Comparison of ENCODE assay signal across 20 cellular contexts in the genomic region with DNA sequence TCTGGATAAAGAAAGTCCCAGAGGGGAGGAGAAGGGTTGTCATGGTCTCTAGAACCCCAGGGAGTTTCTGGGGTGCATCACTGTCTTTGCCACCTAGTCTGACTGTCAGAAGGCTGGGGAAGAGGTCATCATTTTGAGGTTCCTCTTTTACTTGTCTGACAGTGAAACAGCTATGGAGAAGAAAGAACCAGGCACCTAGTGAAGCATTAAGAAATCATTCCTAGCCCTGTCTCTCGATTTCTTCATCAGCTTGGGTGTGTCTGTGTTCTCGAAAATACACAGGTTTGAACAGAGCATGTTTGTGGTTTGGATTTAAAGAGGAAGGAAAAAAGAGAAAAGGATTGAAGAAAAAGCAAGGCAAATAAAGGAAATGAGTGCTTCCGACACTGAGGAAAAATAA.
A peak's percentile ranks its signal among the peaks of the same experiment; 100 is the strongest.
DNase-seq lines count a peak whose midpoint lies in the region; ATAC-seq and TF ChIP-seq lines count a peak whose summit lies in the region.
"Had no signal": no experiment of that assay in that cellular context is flagged by ENCODE, and none has a peak within 500 bp of the region (broad histone marks: within the 10 kb centered on the region; RNA-seq: fewer than 3 reads in every experiment).

No MANE protein-coding gene starts in this region.

- in situ Hi-C loops in mammary epithelial cell (cut with MboI; ENCODE audit: low sequenced_read_pairs in 2 of 2): loop anchor here in 1 of 2 donors (25.0 kb wide), 3 partner anchors 542 to 1092 kb away; no protein-coding TSS in a partner anchor

- peak overlapping the region; percentile 64 for H2AFZ ChIP-seq in mammary epithelial cell (ENCODE audit: low read depth, low read length)

- peak overlapping the region; percentile 63 for H3K9ac ChIP-seq in mammary epithelial cell (ENCODE audit: insufficient read depth, low read length)

- no peak overlapping the region for H3K4me3 ChIP-seq in breast epithelium
- H3K4me3 ChIP-seq in mammary epithelial cell (replicated peaks in 1 of 3; ENCODE audit: insufficient read depth in 1 of 3, low read depth in 2 of 3, low read length in 3 of 3): no peak overlapping the region
- H3K4me3 ChIP-seq in left lung: no peak overlapping the region
- H3K4me3 ChIP-seq in urinary bladder (ENCODE audit: low read depth, low read length): no peak overlapping the region
- H3K4me3 ChIP-seq: coronary artery had no signal

- no peak for TF ChIP-seq POLR2A in breast epithelium (IDR thresholded peaks at IDR 0.05)

- H3K4me3 Mint-ChIP-seq in MCF 10A (ENCODE audit: unreplicated experiment): peak overlapping the region; percentile 60
- H3K4me3 Mint-ChIP-seq: activated naive CD4-positive, alpha-beta T cell treated with anti-CD3 and anti-CD28 coated beads for 36 hours; CD4-positive, alpha-beta T cell; stimulated activated naive CD8-positive, alpha-beta T cell treated with anti-CD3 and anti-CD28 coated beads, Interleukin-15, Interleukin-2, amounts not matched to agents 100 ng/mL and 50 ng/mL, for 24 hours had no signal

- POLR2A ChIA-PET in MCF 10A (lab: Yijun Ruan, JAX): interaction anchor here (0.6 to 17.1 kb wide), 19 partner anchors 9 to 550 kb away, joined by 3 to 439 read pairs (median 8); a partner anchor contains a TSS

- intact Hi-C loops in MCF 10A (cut with micrococcal nuclease) (loop anchor here (1.0 to 5.0 kb wide), 5 partner anchors 24 to 732 kb away; no protein-coding TSS in a partner anchor), breast epithelium (cut with DNase I; ENCODE audit: low total_unique reads) (no loop called here), mammary epithelial cell (cut with micrococcal nuclease) (loop anchor here (1.0 to 2.0 kb wide), 2 partner anchors 24 to 38 kb away; no protein-coding TSS in a partner anchor), left lung (cut with DNase I) (no loop called here)

- WGBS in mammary epithelial cell (ENCODE audit: low coverage, missing lambda C conversion rate): 18% methylated on average over 3 of the region's 3 CpGs
- 73% methylated on average over 3 of the region's 3 CpGs for WGBS in urinary bladder

- no peaks in the 10 kb centered on the region for H4K20me1 ChIP-seq in mammary epithelial cell (ENCODE audit: insufficient read depth, low read length)

- CTCF ChIA-PET in MCF 10A (lab: Yijun Ruan, JAX): interaction anchor here (0.5 to 5.5 kb wide), 8 partner anchors 8 to 539 kb away, joined by 3 to 24 read pairs (median 4); a partner anchor contains a TSS
- CTCF ChIA-PET in mammary epithelial cell (lab: Charles Lee; ENCODE audit: low non-redundant PET): no interaction called here

- H3K4me1 Mint-ChIP-seq in MCF 10A (ENCODE audit: insufficient read depth, unreplicated experiment): peaks cover 48% of the 10 kb centered on the region

- ATAC-seq in left lung: peak; percentile 75
- ATAC-seq in GM18502 (IDR thresholded peaks at IDR 0.05; ENCODE audit: poor library complexity, unreplicated experiment): no peak
- no peak for ATAC-seq in GM19023 (IDR thresholded peaks at IDR 0.05; ENCODE audit: unreplicated experiment)
- ATAC-seq in GM18498 (IDR thresholded peaks at IDR 0.05; ENCODE audit: unreplicated experiment): no peak
- ATAC-seq: right cardiac atrium had no signal

- no peak for TF ChIP-seq CTCF in MCF 10A (IDR thresholded peaks at IDR 0.05; ENCODE audit: unreplicated experiment)
- TF ChIP-seq CTCF in breast epithelium (IDR thresholded peaks at IDR 0.05): no peak
- no peak for TF ChIP-seq CTCF in mammary epithelial cell (conservative IDR thresholded peaks at IDR 0.05 in 1 of 2, IDR thresholded peaks at IDR 0.05 in 1 of 2; ENCODE audit: extremely low read depth in 1 of 2, insufficient read depth in 1 of 2, low read depth in 1 of 2, low read length in 2 of 2)
- TF ChIP-seq CTCF in left lung (IDR thresholded peaks at IDR 0.05): no peak

- H3K36me3 Mint-ChIP-seq in MCF 10A (ENCODE audit: insufficient read depth, unreplicated experiment): peaks cover 8% of the 10 kb centered on the region

- H3K27me3 ChIP-seq in breast epithelium: no peaks in the 10 kb centered on the region
- no peaks in the 10 kb centered on the region for H3K27me3 ChIP-seq in mammary epithelial cell (ENCODE audit: insufficient read depth, low read length)
- no peaks in the 10 kb centered on the region for H3K27me3 ChIP-seq in left lung
- H3K27me3 ChIP-seq: neutrophil had no signal

- H3K79me2 ChIP-seq in mammary epithelial cell (ENCODE audit: insufficient read depth, low read length): no peaks in the 10 kb centered on the region

- dilution Hi-C loops in mammary epithelial cell (cut with HindIII; ENCODE audit: low sequenced_read_pairs): no loop called here

- BruUV-seq in MCF 10A (replicated peaks; lab: Mats Ljungman, UMichigan) (no TSS peak), mammary epithelial cell (replicated peaks; lab: Mats Ljungman, UMichigan) (no TSS peak)

- H3K27me3 Mint-ChIP-seq in MCF 10A (ENCODE audit: insufficient read depth, unreplicated experiment): no peaks in the 10 kb centered on the region
- H3K27me3 Mint-ChIP-seq: CD4-positive, alpha-beta T cell had no signal

- peak; percentile 88 for DNase-seq in MCF 10A (ENCODE audit: unreplicated experiment)
- DNase-seq in breast epithelium (ENCODE audit: low spot score in 2 of 2): no peak
- peak; percentile 94 for DNase-seq in mammary epithelial cell
- no peak for DNase-seq in left lung
- DNase-seq: 8988T; activated CD4-positive, alpha-beta T cell treated with anti-CD3 and anti-CD28 coated beads for 48 hours; activated naive CD4-positive, alpha-beta T cell treated with anti-CD3 and anti-CD28 coated beads for 36 hours; CD4-positive, alpha-beta T cell; erythroblast; HCEC 1CT; NCI-H187; NCI-H446 treated with DMSO at 0.1 percent for 48 hours; right cardiac atrium had no signal

- peak overlapping the region; percentile 86 for H3K27ac Mint-ChIP-seq in MCF 10A (ENCODE audit: low read depth, unreplicated experiment)
- H3K27ac Mint-ChIP-seq: activated naive CD4-positive, alpha-beta T cell treated with anti-CD3 and anti-CD28 coated beads for 36 hours; CD4-positive, alpha-beta T cell; stimulated activated naive CD8-positive, alpha-beta T cell treated with anti-CD3 and anti-CD28 coated beads, Interleukin-15, Interleukin-2, amounts not matched to agents 100 ng/mL and 50 ng/mL, for 24 hours had no signal

- H3K9me3 ChIP-seq in breast epithelium (no peaks in the 10 kb centered on the region), mammary epithelial cell (replicated peaks; ENCODE audit: insufficient read depth, low read length) (no peaks in the 10 kb centered on the region), left lung (no peaks in the 10 kb centered on the region)
- H3K9me3 ChIP-seq: neutrophil had no signal

- H3K4me1 ChIP-seq in breast epithelium (no peaks in the 10 kb centered on the region), mammary epithelial cell (ENCODE audit: insufficient read depth, low read length) (peaks cover 41% of the 10 kb centered on the region), left lung (no peaks in the 10 kb centered on the region), urinary bladder (ENCODE audit: insufficient read depth) (no peaks in the 10 kb centered on the region)

- peak overlapping the region in 1 of 2 donors; percentile 58 for H3K27ac ChIP-seq in breast epithelium
- H3K27ac ChIP-seq in mammary epithelial cell (ENCODE audit: insufficient read depth, low read depth, low read length): peak overlapping the region; percentile 95
- peak overlapping the region in 1 of 2 donors; percentile 21 for H3K27ac ChIP-seq in left lung
- peak overlapping the region; percentile 53 for H3K27ac ChIP-seq in urinary bladder (ENCODE audit: low read depth)
- H3K27ac ChIP-seq: coronary artery, neutrophil had no signal

- H3K4me2 ChIP-seq in mammary epithelial cell (ENCODE audit: insufficient read depth, low read depth, low read length): peak overlapping the region; percentile 79

- H3K36me3 ChIP-seq in breast epithelium (no peaks in the 10 kb centered on the region), mammary epithelial cell (ENCODE audit: insufficient read depth, low read length) (no peaks in the 10 kb centered on the region), left lung (no peaks in the 10 kb centered on the region), urinary bladder (ENCODE audit: insufficient read depth) (no peaks in the 10 kb centered on the region)
- H3K36me3 ChIP-seq: neutrophil had no signal

- H3K9me3 Mint-ChIP-seq in MCF 10A (ENCODE audit: unreplicated experiment): peaks cover 6% of the 10 kb centered on the region
- H3K9me3 Mint-ChIP-seq: activated naive CD4-positive, alpha-beta T cell treated with anti-CD3 and anti-CD28 coated beads for 36 hours; CD4-positive, alpha-beta T cell; stimulated activated naive CD8-positive, alpha-beta T cell treated with anti-CD3 and anti-CD28 coated beads, Interleukin-15, Interleukin-2, amounts not matched to agents 100 ng/mL and 50 ng/mL, for 24 hours had no signal

Comparison
In these comparisons a context has a peak if more than half of its experiments do, and no peak if none do; other contexts are left out.
1. DNase-seq: peak in MCF 10A (single experiment) and mammary epithelial cell (single experiment); none in breast epithelium (0 of 2) and left lung (0 of 2).
2. intact Hi-C loops: an anchor here in MCF 10A (1.0 to 5.0 kb wide) and mammary epithelial cell (1.0 to 2.0 kb wide); none called in breast epithelium and left lung.